24 cellular contexts compared by ENCODE assay signal in genomic region chr2:58598171-58598570, GRCh38.
A peak's percentile ranks its signal among the peaks of the same experiment; 100 is the strongest.
DNase-seq lines count a peak whose midpoint lies in the region; ATAC-seq and TF ChIP-seq lines count a peak whose summit lies in the region.
"Had no signal": no experiment of that assay in that cellular context is flagged by ENCODE, and none has a peak within 500 bp of the region (broad histone marks: within the 10 kb centered on the region; RNA-seq: fewer than 3 reads in every experiment).

No MANE protein-coding gene starts in this region.

- H3K27ac ChIP-seq in lower lobe of right lung (no peak overlapping the region), upper lobe of right lung (no peak overlapping the region), endodermal cell (ENCODE audit: low read depth, low read length) (no peak overlapping the region)
- H3K27ac ChIP-seq: A549; BLaER1 treated with 17β-estradiol and CSF1 and Interleukin-3, amounts not matched to agents 10 nM and 100 nM had no signal

- no peak overlapping the region for H3K4me3 Mint-ChIP-seq in endodermal cell
- H3K4me3 Mint-ChIP-seq: CD14-positive monocyte; CD4-positive, alpha-beta T cell; CD8-positive, alpha-beta memory T cell; HFFc6 had no signal

- no peaks in the 10 kb centered on the region for H3K4me1 ChIP-seq in lower lobe of right lung
- H3K4me1 ChIP-seq in upper lobe of right lung: no peaks in the 10 kb centered on the region
- no peaks in the 10 kb centered on the region for H3K4me1 ChIP-seq in endodermal cell (ENCODE audit: control insufficient read depth, insufficient read depth, low read length)
- H3K4me1 ChIP-seq: A549; BE2C; BLaER1 treated with 17β-estradiol and CSF1 and Interleukin-3, amounts not matched to agents 10 nM and 100 nM; HAP-1 had no signal

- H3K9ac ChIP-seq in endodermal cell (ENCODE audit: extremely low read depth, low read length, poor library complexity, severe bottlenecking): no peak overlapping the region
- H3K9ac ChIP-seq: BLaER1 treated with 17β-estradiol and CSF1 and Interleukin-3, amounts not matched to agents 10 nM and 100 nM had no signal

- TF ChIP-seq CTCF in lower lobe of right lung (IDR thresholded peaks at IDR 0.05): no peak
- no peak for TF ChIP-seq CTCF in upper lobe of right lung (IDR thresholded peaks at IDR 0.05)
- TF ChIP-seq CTCF in endodermal cell (conservative IDR thresholded peaks at IDR 0.05): no peak

- intact Hi-C loops in lower lobe of right lung (cut with DNase I): no loop called here
- intact Hi-C loops in upper lobe of right lung (cut with DNase I): no loop called here

- H3K36me3 ChIP-seq in lower lobe of right lung (no peaks in the 10 kb centered on the region), upper lobe of right lung (no peaks in the 10 kb centered on the region), endodermal cell (ENCODE audit: control insufficient read depth, insufficient read depth, low read length) (no peaks in the 10 kb centered on the region)
- H3K36me3 ChIP-seq: BE2C; BLaER1 treated with 17β-estradiol and CSF1 and Interleukin-3, amounts not matched to agents 10 nM and 100 nM; HAP-1 had no signal

- DNase-seq in SKM-1 treated with dmso at 0.1 percent for 144 hours (lab: John Stamatoyannopoulos, UW; ENCODE audit: unreplicated experiment) (peak; percentile 10), SKM-1 (lab: John Stamatoyannopoulos, UW; ENCODE audit: unreplicated experiment) (no peak), MV-4-11 (lab: John Stamatoyannopoulos, UW) (peak; percentile 30), lower lobe of right lung (no peak), upper lobe of right lung (no peak), endodermal cell (no peak)
- no peak for DNase-seq in NK-92 treated with Interleukin-12 subunit alpha and Interleukin-12 subunit beta, amount 100 ng/mL, for 24 hours (lab: John Stamatoyannopoulos, UW)
- DNase-seq: 8988T; ACHN; AML-193; BE2C; CD4-positive, alpha-beta T cell; CD8-positive, alpha-beta memory T cell; DMS 273 treated with DMSO at 0.1 percent for 48 hours; DMS79; EL; GF-D8; GOT3; HFFc6 had no signal

- WGBS in endodermal cell (ENCODE audit: insufficient coverage in 1 of 2, insufficient read length in 1 of 2), 2 experiments: 83 to 91% methylated on average over 3 of the region's 3 CpGs

- H3K27me3 ChIP-seq in lower lobe of right lung (ENCODE audit: low read depth) (no peaks in the 10 kb centered on the region), upper lobe of right lung (no peaks in the 10 kb centered on the region), endodermal cell (ENCODE audit: control insufficient read depth, insufficient read depth, low read length, poor library complexity, severe bottlenecking) (no peaks in the 10 kb centered on the region)
- H3K27me3 ChIP-seq: BE2C; BLaER1 treated with 17β-estradiol and CSF1 and Interleukin-3, amounts not matched to agents 10 nM and 100 nM had no signal

- H3K9me3 Mint-ChIP-seq in endodermal cell: no peaks in the 10 kb centered on the region

- H3K9me3 ChIP-seq in lower lobe of right lung (no peaks in the 10 kb centered on the region), upper lobe of right lung (no peaks in the 10 kb centered on the region), endodermal cell (ENCODE audit: control insufficient read depth, low read length) (no peaks in the 10 kb centered on the region)
- H3K9me3 ChIP-seq: A549; BE2C; BLaER1 treated with 17β-estradiol and CSF1 and Interleukin-3, amounts not matched to agents 10 nM and 100 nM; HAP-1 had no signal

- no peak overlapping the region for H3K4me3 ChIP-seq in lower lobe of right lung
- no peak overlapping the region for H3K4me3 ChIP-seq in upper lobe of right lung
- H3K4me3 ChIP-seq in endodermal cell (ENCODE audit: low read length): no peak overlapping the region
- H3K4me3 ChIP-seq: A549; BLaER1 treated with 17β-estradiol and CSF1 and Interleukin-3, amounts not matched to agents 10 nM and 100 nM; HAP-1 had no signal

- H3K36me3 Mint-ChIP-seq in endodermal cell (ENCODE audit: low read depth): peaks cover 3% of the 10 kb centered on the region
- H3K36me3 Mint-ChIP-seq: CD14-positive monocyte; CD8-positive, alpha-beta memory T cell had no signal

- peaks cover 1% of the 10 kb centered on the region for H3K4me1 Mint-ChIP-seq in endodermal cell
- H3K4me1 Mint-ChIP-seq: CD8-positive, alpha-beta memory T cell had no signal

- H3K27ac Mint-ChIP-seq in endodermal cell: no peak overlapping the region
- H3K27ac Mint-ChIP-seq: CD14-positive monocyte; CD4-positive, alpha-beta T cell; CD8-positive, alpha-beta memory T cell; HFFc6 had no signal

- H3K27me3 Mint-ChIP-seq in endodermal cell (ENCODE audit: insufficient read depth): no peaks in the 10 kb centered on the region
- H3K27me3 Mint-ChIP-seq: CD4-positive, alpha-beta T cell had no signal

- ATAC-seq in lower lobe of right lung (peak; percentile 85 to 91), upper lobe of right lung (peak; percentile 91), GM19324 (IDR thresholded peaks at IDR 0.05; ENCODE audit: low FRiP score, unreplicated experiment) (no peak)
- ATAC-seq: A549 had no signal

Comparison
In these comparisons a context has a peak if more than half of its experiments do, and no peak if none do; other contexts are left out.
1. DNase-seq: peak in SKM-1 treated with dmso at 0.1 percent for 144 hours (single experiment) and MV-4-11 (single experiment); none in SKM-1 (single experiment), lower lobe of right lung (single experiment), upper lobe of right lung (single experiment), endodermal cell (single experiment) and NK-92 treated with Interleukin-12 subunit alpha and Interleukin-12 subunit beta, amount 100 ng/mL, for 24 hours (single experiment).